ENCODE assay signal across 18 cellular contexts in genomic region chr14:20698018-20698329, GRCh38. TPM values are rescaled to one million over a fixed set of nuclear protein-coding genes. Genes with fewer than 3 reads are reported as not detected.
A peak's percentile ranks its signal among the peaks of the same experiment; 100 is the strongest.
DNase-seq lines count a peak whose midpoint lies in the region; ATAC-seq and TF ChIP-seq lines count a peak whose summit lies in the region.
"Had no signal": no experiment of that assay in that cellular context is flagged by ENCODE, and none has a peak within 500 bp of the region (broad histone marks: within the 10 kb centered on the region; RNA-seq: fewer than 3 reads in every experiment).

No MANE protein-coding gene starts in this region.

- no peak overlapping the region for H3K4me3 Mint-ChIP-seq in CD8-positive, alpha-beta T cell

- 0 out of 2 replicates have a peak overlapping the region, but pooled peaks have one; percentile 1 for H3K27ac ChIP-seq in 22Rv1
- no peak overlapping the region for H3K27ac ChIP-seq in CD8-positive, alpha-beta T cell (ENCODE audit: low read depth, low read length)
- H3K27ac ChIP-seq in OCI-LY7 (ENCODE audit: low read depth, low read length, poor library complexity, severe bottlenecking) = no peak overlapping the region
- H3K27ac ChIP-seq: Peyer's patch, SJCRH30 had no signal

- H3K4me1 Mint-ChIP-seq in CD8-positive, alpha-beta T cell (ENCODE audit: low read depth) = no peaks in the 10 kb centered on the region

- H3K36me3 ChIP-seq in CD8-positive, alpha-beta T cell (ENCODE audit: insufficient read depth, low read length) = no peaks in the 10 kb centered on the region
- H3K36me3 ChIP-seq in OCI-LY7 (ENCODE audit: insufficient read depth, low read length) = no peaks in the 10 kb centered on the region
- H3K36me3 ChIP-seq: SJCRH30 had no signal

- H3K27me3 ChIP-seq in CD8-positive, alpha-beta T cell (ENCODE audit: insufficient read depth, low read length) = no peaks in the 10 kb centered on the region
- H3K27me3 ChIP-seq: Peyer's patch had no signal

- TF ChIP-seq CTCF in 22Rv1 (IDR thresholded peaks at IDR 0.05) = peak; percentile 35
- TF ChIP-seq CTCF in CD8-positive, alpha-beta T cell (IDR thresholded peaks at IDR 0.05) = peak; percentile 32
- peak; percentile 45; the same call in 1 of the 2 replicates for TF ChIP-seq CTCF in OCI-LY7 (conservative IDR thresholded peaks at IDR 0.05; ENCODE audit: low read length)

- POLR2A ChIA-PET in CD8-positive, alpha-beta T cell (lab: Charles Lee) = no interaction called here
- POLR2A ChIA-PET in OCI-LY7 (lab: Charles Lee) = no interaction called here

- no peaks in the 10 kb centered on the region for H3K79me2 ChIP-seq in OCI-LY7 (ENCODE audit: insufficient read depth, low read depth, low read length)

- H3K4me1 ChIP-seq in CD8-positive, alpha-beta T cell (ENCODE audit: insufficient read depth, low read length) = no peaks in the 10 kb centered on the region
- H3K4me1 ChIP-seq in OCI-LY7 (ENCODE audit: insufficient read depth, low read length, poor library complexity, severe bottlenecking) = no peaks in the 10 kb centered on the region
- H3K4me1 ChIP-seq: Peyer's patch, SJCRH30 had no signal

- no peaks in the 10 kb centered on the region for H3K36me3 Mint-ChIP-seq in CD8-positive, alpha-beta T cell

- no peak for ATAC-seq in CD8-positive, alpha-beta T cell
- ATAC-seq in HG02588 (IDR thresholded peaks at IDR 0.05; ENCODE audit: unreplicated experiment) = no peak

- no peak overlapping the region for H3K27ac Mint-ChIP-seq in CD8-positive, alpha-beta T cell

- no peaks in the 10 kb centered on the region for H3K27me3 Mint-ChIP-seq in CD8-positive, alpha-beta T cell (ENCODE audit: low read depth)

- H3K4me3 ChIP-seq in CD8-positive, alpha-beta T cell (ENCODE audit: low read depth, low read length) = no peak overlapping the region
- H3K4me3 ChIP-seq in OCI-LY7 (ENCODE audit: low read depth, low read length, poor library complexity, severe bottlenecking) = no peak overlapping the region
- H3K4me3 ChIP-seq: Peyer's patch, SJCRH30 had no signal

- no peaks in the 10 kb centered on the region for H3K9me3 Mint-ChIP-seq in CD8-positive, alpha-beta T cell

- intact Hi-C loops in CD8-positive, alpha-beta T cell (cut with DNase I, micrococcal nuclease) = loop anchor here in 1 of 2 experiments (1.0 to 2.0 kb wide), 2 partner anchors 175 to 273 kb away; no protein-coding TSS in a partner anchor
- intact Hi-C loops in OCI-LY7 (cut with micrococcal nuclease; ENCODE audit: unreplicated experiment) = loop anchor here (5.0 kb wide), 1 partner anchor 174 kb away; no protein-coding TSS in a partner anchor

- H4K20me1 ChIP-seq in OCI-LY7 (ENCODE audit: insufficient read depth, low read length) = no peaks in the 10 kb centered on the region

- no peak overlapping the region for H3K4me2 ChIP-seq in OCI-LY7 (ENCODE audit: low read length)

- DNase-seq in CD8-positive, alpha-beta T cell = no peak
- DNase-seq in OCI-LY7 (ENCODE audit: low spot score) (no peak), globus pallidus (ENCODE audit: low spot score) (peak; percentile 10), 8988T (no peak), HCEC 1CT (no peak)
- DNase-seq in stimulated activated CD4-positive, alpha-beta T cell treated with anti-CD3 and anti-CD28 coated beads, Interleukin-4, amount 100 ng/mL, for 4 hours = no peak
- DNase-seq: NCI-H1092, NCI-H1417 treated with DMSO at 0.1 percent for 48 hours had no signal

- H2AFZ ChIP-seq in OCI-LY7 (ENCODE audit: low read length) = no peak overlapping the region

- H3K9me2 ChIP-seq in OCI-LY7 (ENCODE audit: insufficient read depth, low read length) = no peaks in the 10 kb centered on the region

- CTCF ChIA-PET in CD8-positive, alpha-beta T cell (lab: Charles Lee) = interaction anchor here (0.8 to 13.4 kb wide), 14 partner anchors 10 to 368 kb away, joined by 3 to 188 read pairs (median 4); no protein-coding TSS in a partner anchor
- CTCF ChIA-PET in OCI-LY7 (lab: Charles Lee; ENCODE audit: unreplicated experiment) = interaction anchor here (1.3 kb wide), 1 partner anchor 273 kb away, joined by 3 read pairs; no protein-coding TSS in a partner anchor

- no peaks in the 10 kb centered on the region for H3K9me3 ChIP-seq in CD8-positive, alpha-beta T cell (ENCODE audit: low read length)
- H3K9me3 ChIP-seq in OCI-LY7 (ENCODE audit: low read length) = no peaks in the 10 kb centered on the region
- H3K9me3 ChIP-seq: Peyer's patch, SJCRH30 had no signal

- BruUV-seq in OCI-LY7 (replicated peaks; lab: Mats Ljungman, UMichigan) = no TSS peak

RNA-seq across cellular contexts. Expression of gene ANG, which starts 9.4 kb away (rescaled TPM):
- total RNA-seq in CD8-positive, alpha-beta T cell = under 1 TPM; 0.33 to 0.60 TPM
- not detected in 2 replicates for total RNA-seq in OCI-LY7 (2014; rRNA removed; shearing (Covaris generic))
- total RNA-seq in OCI-LY7 (2022) = not detected in 2 replicates

RNA-seq across cellular contexts. Expression of gene RNASE4, which starts 13.6 kb away (rescaled TPM):
- under 1 TPM; 0.19 to 0.27 TPM for total RNA-seq in CD8-positive, alpha-beta T cell
- total RNA-seq in OCI-LY7 (2014; rRNA removed; shearing (Covaris generic)) = not detected in 2 replicates
- total RNA-seq in OCI-LY7 (2022) = not detected in 2 replicates

RNA-seq across cellular contexts. Expression of gene EDDM3A, which starts 47.7 kb away (rescaled TPM):
- total RNA-seq in CD8-positive, alpha-beta T cell = not detected
- total RNA-seq in OCI-LY7 (2014; rRNA removed; shearing (Covaris generic)) = not detected in 2 replicates
- not detected in 2 replicates for total RNA-seq in OCI-LY7 (2022)
- total RNA-seq: Daoy, G401, H1, HT-29, NCI-H460, Peyer's patch, Right ventricle myocardium inferior, SJCRH30 had no signal

RNA-seq across cellular contexts. Expression of gene OR6S1, which starts 56.5 kb away (rescaled TPM):
- not detected for total RNA-seq in CD8-positive, alpha-beta T cell
- total RNA-seq in OCI-LY7 (2014; rRNA removed; shearing (Covaris generic)) = not detected in 2 replicates
- total RNA-seq in OCI-LY7 (2022) = not detected in 2 replicates
- total RNA-seq: Daoy, G401, H1, HT-29, NCI-H460, Peyer's patch, Right ventricle myocardium inferior, SJCRH30 had no signal
